Comparison of ENCODE assay signal across 16 cellular contexts in the genomic region with DNA sequence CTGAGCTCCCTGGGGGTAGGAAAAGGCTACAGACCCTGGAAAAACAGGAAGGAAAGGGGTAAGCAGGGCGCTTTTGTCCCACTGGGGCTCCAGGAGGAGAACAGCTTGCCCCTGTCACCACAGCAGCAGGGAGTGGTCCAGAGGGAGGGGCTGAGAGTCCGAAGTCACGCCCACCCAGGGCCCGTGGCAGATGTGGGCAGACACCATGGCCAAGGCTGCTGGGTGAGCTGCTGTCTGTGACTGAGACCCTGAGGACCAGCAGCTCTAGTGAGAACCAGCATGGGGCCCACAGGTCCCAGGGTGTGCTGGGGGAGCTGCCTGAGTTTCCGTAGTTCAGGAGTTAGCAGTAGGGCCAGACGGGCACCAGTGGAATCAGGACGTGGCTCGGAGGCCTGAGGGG.
"Had no signal": no experiment of that assay in that cellular context is flagged by ENCODE, and none has a peak within 500 bp of the region (broad histone marks: within the 10 kb centered on the region; RNA-seq: fewer than 3 reads in every experiment).

No MANE protein-coding gene starts in this region.

- H3K4me3 ChIP-seq: cardiac muscle cell, coronary artery, lung, suprapubic skin, upper lobe of left lung had no signal

- H3K4me3 Mint-ChIP-seq: activated CD4-positive, alpha-beta memory T cell treated with anti-CD3 and anti-CD28 coated beads, Interleukin-2, amount 10 ng/mL, durations not matched to agents 7 days and 5 days; naive B cell; T-helper 2 cell treated with Interferon-gamma antibody and Interleukin-4, amounts not matched to agents 5 μg/mL and 100 μg/mL, for 36 hours had no signal

- ATAC-seq: sciatic nerve; stimulated activated naive CD8-positive, alpha-beta T cell treated with anti-CD3 and anti-CD28 coated beads, Interleukin-15, Interleukin-2, amounts not matched to agents 100 U/mL and 50 U/mL, for 24 hours had no signal

- H3K9me3 ChIP-seq: suprapubic skin, upper lobe of left lung had no signal

- H3K4me1 ChIP-seq: upper lobe of left lung had no signal

- H3K27ac ChIP-seq: cardiac muscle cell, coronary artery, suprapubic skin, upper lobe of left lung had no signal

- H3K36me3 ChIP-seq: cardiac muscle cell, suprapubic skin, upper lobe of left lung had no signal

- H3K27me3 ChIP-seq: cardiac muscle cell, upper lobe of left lung had no signal

- H3K27ac Mint-ChIP-seq: activated CD4-positive, alpha-beta memory T cell treated with anti-CD3 and anti-CD28 coated beads, Interleukin-2, amount 10 ng/mL, durations not matched to agents 7 days and 5 days; T-helper 2 cell treated with Interferon-gamma antibody and Interleukin-4, amounts not matched to agents 5 μg/mL and 100 μg/mL, for 36 hours had no signal

- H3K36me3 Mint-ChIP-seq: naive B cell had no signal

- DNase-seq: activated CD4-positive, alpha-beta memory T cell treated with anti-CD3 and anti-CD28 coated beads, Interleukin-2, amount 10 ng/mL, durations not matched to agents 7 days and 5 days; activated CD4-positive, alpha-beta T cell treated with anti-CD3 and anti-CD28 coated beads for 1 hour; activated CD8-positive, alpha-beta memory T cell treated with anti-CD3 and anti-CD28 coated beads, Interleukin-2, amount 50 U/mL, for 4 hours; activated naive CD4-positive, alpha-beta T cell treated with Interleukin-2 at 50 U/mL for 16 hours; effector CD8-positive, alpha-beta T cell; kidney glomerular epithelial cell; naive B cell; stimulated activated CD4-positive, alpha-beta T cell treated with anti-CD3 and anti-CD28 coated beads, Interleukin-2, amount 100 ng/mL, for 48 hours; stimulated activated naive CD8-positive, alpha-beta T cell treated with anti-CD3 and anti-CD28 coated beads, Interleukin-15, Interleukin-2, amounts not matched to agents 100 U/mL and 50 U/mL, for 24 hours had no signal
